Comparison of ENCODE assay signal across 35 cellular contexts in genomic region chr6:138082232-138082631, GRCh38.
"Had no signal": no experiment of that assay in that cellular context is flagged by ENCODE, and none has a peak within 500 bp of the region (broad histone marks: within the 10 kb centered on the region; RNA-seq: fewer than 3 reads in every experiment).

No MANE protein-coding gene starts in this region.

- H3K27me3 ChIP-seq: MG63 had no signal

- H3K4me3 ChIP-seq: MG63 had no signal

- DNase-seq: Karpas-422, Kasumi-1, MG63, MM.1S, MV-4-11, NCI-H1048, NCI-H1092, NCI-H1092 treated with DMSO at 0.1 percent for 48 hours, NCI-H1105, NCI-H1105 treated with DMSO at 0.1 percent for 48 hours, NCI-H1417, NCI-H1417 treated with DMSO at 0.1 percent for 48 hours, NCI-H1436, NCI-H1436 treated with DMSO at 0.1 percent for 48 hours, NCI-H146, NCI-H1694, NCI-H1694 treated with DMSO at 0.1 percent for 48 hours, NCI-H187, NCI-H187 treated with DMSO at 0.1 percent for 48 hours, NCI-H1930, NCI-H2029, NCI-H2029 treated with DMSO at 0.1 percent for 48 hours, NCI-H2081, NCI-H2081 treated with DMSO at 0.1 percent for 48 hours, NCI-H2107, NCI-H2171, NCI-H2171 treated with DMSO at 0.1 percent for 48 hours, NCI-H2227 treated with DMSO at 0.1 percent for 48 hours, NCI-H226, NCI-H345, NCI-H446, NCI-H446 treated with DMSO at 0.1 percent for 48 hours, NCI-H510A, NCI-H510A treated with DMSO at 0.1 percent for 48 hours had no signal

- H3K36me3 ChIP-seq: MG63 had no signal

- H3K27ac ChIP-seq: KMS-11 had no signal
